In the genomic region with DNA sequence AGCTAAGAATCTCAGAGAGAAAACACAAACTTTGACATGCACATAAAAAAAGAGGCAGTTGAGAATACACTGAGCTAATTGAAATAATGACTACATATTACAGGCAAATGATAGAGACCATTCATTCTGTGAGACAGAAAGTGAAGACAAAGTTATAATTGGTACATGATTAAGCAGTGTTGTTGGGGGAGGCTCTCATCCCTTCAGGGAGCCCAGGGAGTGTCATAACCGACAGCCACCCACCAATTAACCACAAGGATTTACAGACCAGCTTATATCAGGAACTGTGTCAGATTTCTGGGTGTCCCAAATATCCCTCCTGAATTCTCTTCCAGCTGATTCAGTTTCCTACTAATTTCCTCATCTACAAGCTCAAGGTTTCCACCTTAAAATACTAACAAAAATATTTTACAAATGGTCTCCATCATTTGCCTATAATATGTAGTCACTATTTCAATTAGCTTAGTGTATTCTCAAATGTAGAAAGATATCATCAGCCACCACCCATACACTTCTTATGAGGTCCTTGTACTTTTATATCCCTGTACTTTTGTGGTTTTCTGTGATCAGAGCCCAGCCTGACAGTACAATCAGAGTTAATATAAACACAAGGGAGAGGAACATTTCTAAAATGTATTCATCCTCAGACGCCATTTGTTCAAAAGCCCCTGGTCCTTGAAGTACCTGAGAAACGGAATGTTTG, we compare ENCODE assay signal across 20 cellular contexts.
"Had no signal": no experiment of that assay in that cellular context is flagged by ENCODE, and none has a peak within 500 bp of the region (broad histone marks: within the 10 kb centered on the region; RNA-seq: fewer than 3 reads in every experiment).

No MANE protein-coding gene starts in this region.

- H3K27ac ChIP-seq: ascending aorta, colonic mucosa, epithelial cell of prostate, lower lobe of right lung, tibial artery had no signal

- H3K27me3 ChIP-seq: ascending aorta, colonic mucosa, tibial artery had no signal

- DNase-seq: activated naive CD4-positive, alpha-beta T cell; colonic mucosa; endodermal cell; foreskin fibroblast; hippocampal formation; left colon; lower lobe of right lung; nephron progenitor cell; nucleus accumbens; posterior cingulate gyrus; stimulated activated CD4-positive, alpha-beta T cell treated with anti-CD3 and anti-CD28 coated beads, Interleukin-12 subunit alpha, Interleukin-12 subunit beta, amount 100 ng/mL, for 4 hours; stimulated activated CD4-positive, alpha-beta T cell treated with anti-CD3 and anti-CD28 coated beads, Interleukin-1b, Interleukin-23, amount 100 ng/mL, for 48 hours; stimulated activated CD8-positive, alpha-beta memory T cell treated with anti-CD3 and anti-CD28 coated beads, Interleukin-4, amount 100 ng/mL, for 48 hours; stimulated activated naive CD4-positive, alpha-beta T cell treated with Interleukin-2 at 50 U/mL for 16 hours; T-helper 9 cell; tibial artery had no signal

- H3K4me1 ChIP-seq: ascending aorta, colonic mucosa, lower lobe of right lung, tibial artery had no signal

- H3K9me3 ChIP-seq: ascending aorta, colonic mucosa, lower lobe of right lung, tibial artery had no signal

- H3K36me3 ChIP-seq: ascending aorta, colonic mucosa, lower lobe of right lung, tibial artery had no signal

- H3K4me3 ChIP-seq: ascending aorta, colonic mucosa, lower lobe of right lung, tibial artery had no signal

- ATAC-seq: activated CD4-positive, CD25-positive, alpha-beta regulatory T cell treated with anti-CD3 and anti-CD28 coated beads, Interleukin-2, amount 50 U/mL, for 24 hours; left colon; lower lobe of right lung had no signal

- H3K9me3 Mint-ChIP-seq: central memory CD8-positive, alpha-beta T cell; endodermal cell; nephron progenitor cell had no signal

- H3K27ac Mint-ChIP-seq: endodermal cell, nephron progenitor cell had no signal

- H3K4me1 Mint-ChIP-seq: central memory CD8-positive, alpha-beta T cell had no signal

- H3K27me3 Mint-ChIP-seq: central memory CD8-positive, alpha-beta T cell had no signal

- H3K4me3 Mint-ChIP-seq: central memory CD8-positive, alpha-beta T cell; endodermal cell; nephron progenitor cell had no signal
